Comparison of ENCODE assay signal across 15 cellular contexts in the genomic region with DNA sequence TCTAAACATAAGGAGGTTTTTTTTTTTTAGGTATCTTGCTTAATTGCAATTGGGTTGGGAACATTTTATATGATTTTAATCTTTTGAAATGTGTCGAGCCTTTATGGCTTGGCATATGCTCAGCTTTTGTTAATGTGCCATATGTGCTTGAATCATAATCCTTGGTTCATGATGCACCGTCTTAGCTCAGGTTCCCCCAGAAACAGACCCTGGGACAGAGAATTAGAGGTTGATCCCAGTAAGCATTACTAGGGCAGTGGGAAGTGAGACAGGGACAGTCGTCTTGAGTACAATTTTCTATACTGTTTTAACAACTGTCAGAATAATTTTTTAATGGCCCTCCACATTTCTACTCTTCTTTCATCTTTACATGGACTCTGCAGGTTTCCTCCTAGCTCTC. TPM values are rescaled to one million over a fixed set of nuclear protein-coding genes. Genes with fewer than 3 reads are reported as not detected.
DNase-seq lines count a peak whose midpoint lies in the region; TF ChIP-seq lines count a peak whose summit lies in the region.
"Had no signal": no experiment of that assay in that cellular context is flagged by ENCODE, and none has a peak within 500 bp of the region (broad histone marks: within the 10 kb centered on the region; RNA-seq: fewer than 3 reads in every experiment).

No MANE protein-coding gene starts in this region.

- no peaks in the 10 kb centered on the region for H3K4me1 ChIP-seq in breast epithelium
- peaks cover 10% of the 10 kb centered on the region for H3K4me1 ChIP-seq in neural progenitor cell

- H3K27ac ChIP-seq in breast epithelium (no peak overlapping the region), neural progenitor cell (no peak overlapping the region)
- H3K27ac ChIP-seq: GM23248 had no signal

- TF ChIP-seq CTCF in MCF 10A (IDR thresholded peaks at IDR 0.05; ENCODE audit: unreplicated experiment), result no peak
- TF ChIP-seq CTCF in breast epithelium (IDR thresholded peaks at IDR 0.05), result no peak
- TF ChIP-seq CTCF in neural progenitor cell (IDR thresholded peaks at IDR 0.05), result no peak

- no peak for DNase-seq in MCF 10A (ENCODE audit: unreplicated experiment)
- no peak for DNase-seq in breast epithelium (ENCODE audit: low spot score in 2 of 2)
- peak; percentile 72 for DNase-seq in NCI-H82 treated with DMSO at 0.1 percent for 48 hours (lab: John Stamatoyannopoulos, UW; ENCODE audit: unreplicated experiment)
- no peak for DNase-seq in neural progenitor cell (ENCODE audit: low spot score)
- DNase-seq in NCI-H226, result no peak
- DNase-seq in HCEC 1CT, result no peak
- no peak for DNase-seq in HPDE6-E6E7 (ENCODE audit: extremely low spot score)
- DNase-seq: C1 segment of cervical spinal cord; CD4-positive, alpha-beta T cell; DMS79; GM23248; IMR-90; KG1 had no signal

- peak overlapping the region; percentile 55 for H3K27ac Mint-ChIP-seq in MCF 10A (ENCODE audit: low read depth, unreplicated experiment)
- peak overlapping the region; percentile 43 for H3K27ac Mint-ChIP-seq in neural progenitor cell
- H3K27ac Mint-ChIP-seq: B cell; CD4-positive, alpha-beta T cell had no signal

- H3K9me3 Mint-ChIP-seq in MCF 10A (ENCODE audit: unreplicated experiment) (no peaks in the 10 kb centered on the region), neural progenitor cell (peaks cover 2% of the 10 kb centered on the region)
- H3K9me3 Mint-ChIP-seq: CD4-positive, alpha-beta T cell had no signal

- H3K36me3 Mint-ChIP-seq in MCF 10A (ENCODE audit: insufficient read depth, unreplicated experiment) (peaks cover 25% of the 10 kb centered on the region), neural progenitor cell (peaks cover 20% of the 10 kb centered on the region)

- H3K4me3 ChIP-seq in breast epithelium, result no peak overlapping the region
- H3K4me3 ChIP-seq in neural progenitor cell, result no peak overlapping the region
- H3K4me3 ChIP-seq: GM12878, GM23248 had no signal

- CTCF ChIA-PET in MCF 10A (lab: Yijun Ruan, JAX), result interaction anchor here (0.6 to 3.2 kb wide), 3 partner anchors 99 to 211 kb away, joined by 3 to 12 read pairs (median 3); no protein-coding TSS in a partner anchor

- no peaks in the 10 kb centered on the region for H3K36me3 ChIP-seq in breast epithelium
- no peaks in the 10 kb centered on the region for H3K36me3 ChIP-seq in neural progenitor cell

- intact Hi-C loops in MCF 10A (cut with micrococcal nuclease) (no loop called here), breast epithelium (cut with DNase I; ENCODE audit: low total_unique reads) (loop anchor here (10.0 kb wide), 1 partner anchor 131 kb away; the partner anchor contains the start of gene NT5DC4)

- no peak overlapping the region for H3K9ac ChIP-seq in neural progenitor cell
- H3K9ac ChIP-seq: GM23248 had no signal

- no peak for TF ChIP-seq POLR2A in breast epithelium (IDR thresholded peaks at IDR 0.05)

- H3K79me2 ChIP-seq in neural progenitor cell (ENCODE audit: low read depth), result no peaks in the 10 kb centered on the region

- H3F3A ChIP-seq in neural progenitor cell (ENCODE audit: low read depth), result peaks cover 7% of the 10 kb centered on the region

- H3K27me3 Mint-ChIP-seq in MCF 10A (ENCODE audit: insufficient read depth, unreplicated experiment), result no peaks in the 10 kb centered on the region
- peaks cover 5% of the 10 kb centered on the region for H3K27me3 Mint-ChIP-seq in neural progenitor cell (ENCODE audit: insufficient read depth, low read depth)
- H3K27me3 Mint-ChIP-seq: B cell; CD4-positive, alpha-beta T cell had no signal

- H2AFZ ChIP-seq in neural progenitor cell (replicated peaks), result no peak overlapping the region
- H2AFZ ChIP-seq: GM23248 had no signal

- H3K4me1 Mint-ChIP-seq in MCF 10A (ENCODE audit: insufficient read depth, unreplicated experiment) (no peaks in the 10 kb centered on the region), neural progenitor cell (no peaks in the 10 kb centered on the region)
- H3K4me1 Mint-ChIP-seq: B cell had no signal

- BruUV-seq in MCF 10A (replicated peaks; lab: Mats Ljungman, UMichigan), result no TSS peak

- POLR2A ChIA-PET in MCF 10A (lab: Yijun Ruan, JAX), result interaction anchor here (0.6 to 1.2 kb wide), 3 partner anchors 9 to 47 kb away, joined by 3 to 6 read pairs (median 3); partner anchors contain the start of gene CHCHD5

- H3K4me2 ChIP-seq in neural progenitor cell, result no peak overlapping the region

- no peaks in the 10 kb centered on the region for H4K20me1 ChIP-seq in neural progenitor cell (ENCODE audit: low read depth)

- H3K9me3 ChIP-seq in breast epithelium (no peaks in the 10 kb centered on the region), neural progenitor cell (ENCODE audit: low read depth) (no peaks in the 10 kb centered on the region)

- no peak overlapping the region for H3K4me3 Mint-ChIP-seq in MCF 10A (ENCODE audit: unreplicated experiment)
- no peak overlapping the region for H3K4me3 Mint-ChIP-seq in neural progenitor cell
- H3K4me3 Mint-ChIP-seq: B cell; CD4-positive, alpha-beta T cell had no signal

- H3K27me3 ChIP-seq in breast epithelium (no peaks in the 10 kb centered on the region), neural progenitor cell (no peaks in the 10 kb centered on the region)

RNA-seq across cellular contexts. Expression of gene CHCHD5, which starts 9.4 kb away (rescaled TPM):
- total RNA-seq in MCF 10A (2022) (54.5 and 56.1 TPM in 2 replicates), breast epithelium (10 to 100 TPM; 19.0 to 20.2 (median 19.5) TPM), neural progenitor cell (ENCODE audit: low replicate concordance) (12.9 and 17.5 TPM in 2 replicates)

RNA-seq across cellular contexts. Expression of gene POLR1B, which starts 51.5 kb away (rescaled TPM):
- total RNA-seq in MCF 10A (2022) (51.6 and 74.0 TPM in 2 replicates), breast epithelium (10 to 100 TPM in 2 of 3 donors, 1 to 10 TPM in 1; 7.8 to 23.7 (median 15.7) TPM), neural progenitor cell (ENCODE audit: low replicate concordance) (20.1 and 20.5 TPM in 2 replicates)

RNA-seq across cellular contexts. Expression of gene SLC20A1, which starts 52.0 kb away (rescaled TPM):
- total RNA-seq in MCF 10A (2022), result 242 and 295 TPM in 2 replicates
- 10 to 100 TPM; 26.1 to 46.8 (median 42.6) TPM for total RNA-seq in breast epithelium
- total RNA-seq in neural progenitor cell (ENCODE audit: low replicate concordance), result 46.1 and 61.1 TPM in 2 replicates
